In the genomic region with DNA sequence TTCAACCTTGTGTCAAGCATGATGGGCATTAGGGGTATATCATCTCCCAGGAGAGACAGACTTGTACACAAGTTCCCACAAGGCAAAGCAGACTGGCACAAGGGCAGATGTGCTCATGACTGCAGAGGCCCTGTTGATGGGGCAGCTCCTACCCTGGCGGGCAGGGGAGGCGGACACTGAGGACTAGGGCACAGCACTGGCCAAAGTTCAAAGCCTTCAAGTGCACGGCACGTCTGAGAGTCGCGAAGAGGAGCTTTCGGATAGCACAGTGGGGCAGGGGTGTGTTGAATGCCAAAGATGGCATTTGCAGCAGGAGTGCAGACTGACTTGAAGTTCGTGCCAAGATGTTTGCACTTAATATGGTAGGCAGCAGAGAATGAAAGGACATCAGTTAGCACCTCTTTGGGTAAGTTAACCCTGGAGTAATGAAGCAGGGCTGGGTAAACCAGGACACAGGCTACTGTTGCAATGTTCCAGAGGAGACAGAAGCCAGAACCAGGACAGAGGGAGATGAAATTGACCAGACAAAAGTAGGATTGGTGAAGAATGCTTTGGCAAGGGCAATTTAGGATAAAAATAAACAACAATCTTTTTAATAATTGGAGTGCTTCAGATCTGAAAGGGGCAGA, we compare ENCODE assay signal across 16 cellular contexts. TPM values are rescaled to one million over a fixed set of nuclear protein-coding genes. Genes with fewer than 3 reads are reported as not detected.
"Had no signal": no experiment of that assay in that cellular context is flagged by ENCODE, and none has a peak within 500 bp of the region (broad histone marks: within the 10 kb centered on the region; RNA-seq: fewer than 3 reads in every experiment).

No MANE protein-coding gene starts in this region.

- H3K27ac ChIP-seq: cardiac muscle cell, hepatocyte, prostate gland, WERI-Rb-1 had no signal

- H3K36me3 ChIP-seq: cardiac muscle cell, esophagus squamous epithelium, prostate gland, WERI-Rb-1 had no signal

- H3K4me1 ChIP-seq: prostate gland had no signal

- H3K9me3 ChIP-seq: esophagus squamous epithelium, prostate gland had no signal

- ATAC-seq: naive thymus-derived CD4-positive, alpha-beta T cell had no signal

- H3K27me3 ChIP-seq: esophagus squamous epithelium, hepatocyte had no signal

- H3K4me3 ChIP-seq: cardiac muscle cell, esophagus squamous epithelium, hepatocyte, prostate gland had no signal

- DNase-seq: activated CD4-positive, alpha-beta T cell treated with anti-CD3 and anti-CD28 coated beads for 1 hour; activated CD8-positive, alpha-beta memory T cell treated with anti-CD3 and anti-CD28 coated beads for 24 hours; activated gamma-delta T cell; activated naive CD8-positive, alpha-beta T cell treated with anti-CD3 and anti-CD28 coated beads for 36 hours; amniotic stem cell; dermis blood vessel endothelial cell; effector memory CD4-positive, alpha-beta T cell; esophagus squamous epithelium; mammary epithelial cell; naive thymus-derived CD4-positive, alpha-beta T cell; stimulated activated CD4-positive, alpha-beta T cell treated with anti-CD3 and anti-CD28 coated beads, Interleukin-2, amount 100 ng/mL, for 24 hours; SW 1271; WERI-Rb-1 had no signal

RNA-seq across cellular contexts. Expression of a gene that starts 6.7 kb away (rescaled TPM):
- total RNA-seq: naive thymus-derived CD4-positive, alpha-beta T cell had no signal
- polyA plus RNA-seq: naive thymus-derived CD4-positive, alpha-beta T cell had no signal
